ENCODE assay signal across 11 cellular contexts in genomic region chr5:38258037-38258318, GRCh38. TPM values are rescaled to one million over a fixed set of nuclear protein-coding genes. Genes with fewer than 3 reads are reported as not detected.
DNase-seq lines count a peak whose midpoint lies in the region; ATAC-seq and TF ChIP-seq lines count a peak whose summit lies in the region.
"Had no signal": no experiment of that assay in that cellular context is flagged by ENCODE, and none has a peak within 500 bp of the region (broad histone marks: within the 10 kb centered on the region; RNA-seq: fewer than 3 reads in every experiment).

No MANE protein-coding gene starts in this region.

- H3K27me3 ChIP-seq in HUES64 (ENCODE audit: insufficient read depth, low read length): peaks cover 93% of the 10 kb centered on the region
- peaks cover 78% of the 10 kb centered on the region for H3K27me3 ChIP-seq in lower lobe of right lung (ENCODE audit: low read depth)
- H3K27me3 ChIP-seq in stomach smooth muscle (ENCODE audit: control insufficient read depth in 1 of 2, insufficient read depth in 2 of 2, low read length in 2 of 2): peaks cover 23 to 32% of the 10 kb centered on the region in 2 donors

- H3K9ac ChIP-seq in HUES64 (ENCODE audit: low read depth, low read length) (no peak overlapping the region), stomach smooth muscle (ENCODE audit: low read length in 2 of 2) (no peak overlapping the region)

- H3K27ac ChIP-seq in HUES64 (ENCODE audit: low read depth, low read length): no peak overlapping the region
- no peak overlapping the region for H3K27ac ChIP-seq in lower lobe of right lung
- no peak overlapping the region for H3K27ac ChIP-seq in stomach smooth muscle (ENCODE audit: low read length)

- intact Hi-C loops in lower lobe of right lung (cut with DNase I): no loop called here

- ATAC-seq in lower lobe of right lung (peak in 1 of 2 donors; percentile 23), HG02623 (IDR thresholded peaks at IDR 0.05; ENCODE audit: unreplicated experiment) (no peak)
- ATAC-seq: activated CD4-positive, CD25-positive, alpha-beta regulatory T cell treated with anti-CD3 and anti-CD28 coated beads, Interleukin-2, amount 50 U/mL, for 24 hours had no signal

- H3K4me1 ChIP-seq in HUES64 (ENCODE audit: insufficient read depth, low read length) (peaks cover 20% of the 10 kb centered on the region), lower lobe of right lung (peaks cover 25% of the 10 kb centered on the region), stomach smooth muscle (ENCODE audit: control insufficient read depth, insufficient read depth, low read length) (peaks cover 17% of the 10 kb centered on the region)

- DNase-seq in choroid plexus epithelial cell (ENCODE audit: low read depth): no peak
- DNase-seq in lower lobe of right lung: no peak
- no peak for DNase-seq in G401 (ENCODE audit: low spot score)
- no peak for DNase-seq in NK-92 treated with Interleukin-12 subunit alpha and Interleukin-12 subunit beta, amount 100 ng/mL, for 24 hours (lab: John Stamatoyannopoulos, UW)
- DNase-seq in activated naive CD4-positive, alpha-beta T cell treated with Interleukin-2 at 50 U/mL for 16 hours: no peak
- DNase-seq: activated naive CD8-positive, alpha-beta T cell treated with anti-CD3 and anti-CD28 coated beads, Interleukin-2, amount 10 ng/mL, durations not matched to agents 7 days and 5 days had no signal

- in situ Hi-C loops in G401 (cut with HindIII; ENCODE audit: low sequenced_read_pairs): no loop called here

- TF ChIP-seq CTCF in choroid plexus epithelial cell (conservative IDR thresholded peaks at IDR 0.05; ENCODE audit: low read depth, low read length) (no peak), lower lobe of right lung (IDR thresholded peaks at IDR 0.05) (no peak)

- WGBS in HUES64: under 1% methylated on average over 14 of the region's 14 CpGs

- H3K36me3 ChIP-seq in HUES64 (ENCODE audit: insufficient read depth, low read length) (no peaks in the 10 kb centered on the region), lower lobe of right lung (no peaks in the 10 kb centered on the region), stomach smooth muscle (ENCODE audit: control insufficient read depth in 2 of 2, insufficient read depth in 2 of 2, low read length in 2 of 2) (no peaks in the 10 kb centered on the region)

- H3K4me3 ChIP-seq in HUES64 (ENCODE audit: low read length) (peak overlapping the region; percentile 57), choroid plexus epithelial cell (ENCODE audit: low read depth, low read length) (peak overlapping the region; percentile 48), lower lobe of right lung (peak overlapping the region; percentile 45), stomach smooth muscle (ENCODE audit: low read length in 2 of 2) (peak overlapping the region; percentile 64 to 70)

- peaks cover 8% of the 10 kb centered on the region; the same call in 1 of the 2 replicates for H3K9me3 ChIP-seq in HUES64 (ENCODE audit: insufficient read depth, low read depth, low read length)
- no peaks in the 10 kb centered on the region for H3K9me3 ChIP-seq in lower lobe of right lung
- no peaks in the 10 kb centered on the region for H3K9me3 ChIP-seq in stomach smooth muscle (ENCODE audit: control insufficient read depth in 2 of 2, low read length in 2 of 2)

RNA-seq across cellular contexts. Expression of gene EGFLAM, which starts 0.4 kb away (rescaled TPM):
- 3.0 TPM for polyA plus RNA-seq in HUES64 (2013, experiment 1 of 2)
- 2.3 TPM for polyA plus RNA-seq in HUES64 (2013, experiment 2 of 2)
- 2.4 TPM for total RNA-seq in lower lobe of right lung
- total RNA-seq in G401 (2014; rRNA removed; shearing (Covaris generic)): 0.55 TPM in 1 of 2 replicates, not detected in the other
- total RNA-seq: activated naive CD8-positive, alpha-beta T cell treated with anti-CD3 and anti-CD28 coated beads, Interleukin-2, amount 10 ng/mL, durations not matched to agents 7 days and 5 days; natural killer cell treated with Interleukin-12 subunit alpha and Interleukin-12 subunit beta and Interleukin-15 and Interleukin-18, amount 100 ng/mL, for 72 hours had no signal
